30 cellular contexts compared by ENCODE assay signal in the genomic region with DNA sequence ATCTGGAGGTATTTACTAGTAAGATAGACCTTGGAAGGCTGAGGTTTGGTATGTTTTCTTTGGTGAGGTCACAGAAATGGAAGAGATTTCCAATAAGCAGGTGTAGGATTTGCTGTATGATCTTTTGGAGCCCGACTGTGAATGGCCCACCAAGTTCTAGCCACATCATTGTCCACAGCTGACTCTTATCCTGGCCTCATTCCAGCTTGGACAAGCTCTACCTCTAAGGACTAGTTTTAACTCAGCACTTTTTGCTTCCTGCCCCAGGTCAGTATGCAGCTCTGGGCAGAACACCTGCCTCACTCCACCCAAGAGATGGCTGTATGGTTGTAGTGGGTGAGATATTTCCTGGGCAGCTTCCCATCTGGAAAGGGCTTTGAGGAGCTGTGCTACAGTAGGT. TPM values are rescaled to one million over a fixed set of nuclear protein-coding genes. Genes with fewer than 3 reads are reported as not detected.
DNase-seq lines count a peak whose midpoint lies in the region; ATAC-seq and TF ChIP-seq lines count a peak whose summit lies in the region.
"Had no signal": no experiment of that assay in that cellular context is flagged by ENCODE, and none has a peak within 500 bp of the region (broad histone marks: within the 10 kb centered on the region; RNA-seq: fewer than 3 reads in every experiment).

No MANE protein-coding gene starts in this region.

- H3K4me2 ChIP-seq in mesenchymal stem cell (ENCODE audit: low read length, poor library complexity, severe bottlenecking), result no peak overlapping the region

- no peak overlapping the region for H3K4me3 ChIP-seq in MG63
- no peak overlapping the region for H3K4me3 ChIP-seq in astrocyte of the spinal cord (ENCODE audit: low read depth, low read length)
- no peak overlapping the region for H3K4me3 ChIP-seq in mesenchymal stem cell (ENCODE audit: insufficient read depth in 1 of 2, low read depth in 1 of 2, low read length in 2 of 2)
- H3K4me3 ChIP-seq: GM12878, HAP-1, heart right ventricle, Peyer's patch, right atrium auricular region, testis had no signal

- DNase-seq in DMS53 (lab: John Stamatoyannopoulos, UW), result peak; percentile 59
- peak; percentile 24 for DNase-seq in MG63
- DNase-seq in astrocyte of the spinal cord (ENCODE audit: low read depth, low spot score), result peak; percentile 46
- DNase-seq in mesenchymal stem cell, result no peak
- DNase-seq in GM10248 (ENCODE audit: extremely low spot score), result no peak
- no peak for DNase-seq in OCI-M1 (lab: John Stamatoyannopoulos, UW)
- DNase-seq: activated CD4-positive, alpha-beta T cell treated with anti-CD3 and anti-CD28 coated beads, Interleukin-2, amount 10 ng/mL, durations not matched to agents 24 days and 14 days; activated naive CD4-positive, alpha-beta T cell treated with anti-CD3 and anti-CD28 coated beads, Interleukin-2, amount 50 U/mL, for 16 hours; BE2C; DMS79 treated with DMSO at 0.1 percent for 48 hours; foreskin fibroblast; heart right ventricle; naive thymus-derived CD8-positive, alpha-beta T cell; NCI-H1105 treated with DMSO at 0.1 percent for 48 hours; NCI-H2107; Peyer's patch; stimulated activated CD4-positive, alpha-beta T cell treated with anti-CD3 and anti-CD28 coated beads, Interleukin-4, amount 100 ng/mL, for 24 hours; stimulated activated naive CD4-positive, alpha-beta T cell; testis had no signal

- no peaks in the 10 kb centered on the region for H3K36me3 ChIP-seq in MG63
- no peaks in the 10 kb centered on the region for H3K36me3 ChIP-seq in mesenchymal stem cell (ENCODE audit: control insufficient read depth in 1 of 2, insufficient read depth in 2 of 2, low read depth in 1 of 2, low read length in 2 of 2)
- H3K36me3 ChIP-seq: BE2C, HAP-1, heart right ventricle, Peyer's patch, right atrium auricular region had no signal

- CTCF ChIA-PET in GM10248 (lab: Yijun Ruan, JAX), result interaction anchor here (1.9 to 2.3 kb wide), 2 partner anchors 15 to 43 kb away, joined by 6 to 10 read pairs; no protein-coding TSS in a partner anchor

- no peak overlapping the region for H4K91ac ChIP-seq in mesenchymal stem cell (ENCODE audit: low read length)

- H3K79me1 ChIP-seq in mesenchymal stem cell (replicated peaks; ENCODE audit: low read length, poor library complexity, severe bottlenecking), result no peaks in the 10 kb centered on the region

- H3K23ac ChIP-seq in mesenchymal stem cell (ENCODE audit: low read length in 2 of 2), result no peak overlapping the region

- peaks cover 8% of the 10 kb centered on the region for H3K4me1 ChIP-seq in mesenchymal stem cell (ENCODE audit: control insufficient read depth, insufficient read depth, low read depth, low read length)
- H3K4me1 ChIP-seq: BE2C, HAP-1, heart right ventricle, Peyer's patch, right atrium auricular region, testis had no signal

- ATAC-seq in HG02938 (IDR thresholded peaks at IDR 0.05; ENCODE audit: unreplicated experiment) (no peak), SK-N-SH treated with all-trans-retinoic acid at 6 μM for 48 hours (no peak; the same call in 2 of the 3 replicates)
- ATAC-seq: GM12878; heart right ventricle; HepG2; naive thymus-derived CD8-positive, alpha-beta T cell had no signal

- no peak overlapping the region for H3K4ac ChIP-seq in mesenchymal stem cell (ENCODE audit: low read depth in 1 of 2, low read length in 2 of 2)

- H3K27me3 ChIP-seq in MG63 (no peaks in the 10 kb centered on the region), mesenchymal stem cell (ENCODE audit: control insufficient read depth in 1 of 2, insufficient read depth in 1 of 2, low read length in 2 of 2) (no peaks in the 10 kb centered on the region)
- H3K27me3 ChIP-seq: BE2C, Peyer's patch, right atrium auricular region, testis had no signal

- no peak overlapping the region for H2BK5ac ChIP-seq in mesenchymal stem cell (ENCODE audit: low read depth, low read length, poor library complexity, severe bottlenecking)

- no peak overlapping the region for H3K14ac ChIP-seq in mesenchymal stem cell (ENCODE audit: low read length in 2 of 2)

- H4K8ac ChIP-seq in mesenchymal stem cell (ENCODE audit: low read length), result no peak overlapping the region

- H3K9ac ChIP-seq in mesenchymal stem cell (ENCODE audit: low read length), result no peak overlapping the region

- H2BK120ac ChIP-seq in mesenchymal stem cell (ENCODE audit: low read depth, low read length), result no peak overlapping the region

- no peak overlapping the region for H2AFZ ChIP-seq in mesenchymal stem cell (ENCODE audit: low read depth, low read length)

- no peak overlapping the region for H3K18ac ChIP-seq in mesenchymal stem cell (ENCODE audit: low read depth in 1 of 2, low read length in 2 of 2)

- no peak overlapping the region for H2BK15ac ChIP-seq in mesenchymal stem cell (ENCODE audit: low read depth, poor library complexity, severe bottlenecking)

- H3K27ac ChIP-seq in mesenchymal stem cell (ENCODE audit: low read length, poor library complexity, severe bottlenecking), result no peak overlapping the region
- H3K27ac ChIP-seq: heart right ventricle, Peyer's patch, right atrium auricular region, testis had no signal

- TF ChIP-seq CTCF in astrocyte of the spinal cord (IDR thresholded peaks at IDR 0.05; ENCODE audit: low read depth, low read length) (no peak), GM10248 (IDR thresholded peaks at IDR 0.05; ENCODE audit: control extremely low read depth, extremely low read depth, low read depth, missing control alignments) (no peak)

- in situ Hi-C loops in astrocyte of the spinal cord (cut with HindIII; ENCODE audit: low sequenced_read_pairs), result no loop called here

- no peak overlapping the region for H2BK12ac ChIP-seq in mesenchymal stem cell (ENCODE audit: low read length in 2 of 2)

- POLR2A ChIA-PET in GM10248 (lab: Yijun Ruan, JAX), result no interaction called here

- H3K9me3 ChIP-seq in MG63 (no peaks in the 10 kb centered on the region), mesenchymal stem cell (ENCODE audit: control insufficient read depth, low read length) (no peaks in the 10 kb centered on the region)
- H3K9me3 ChIP-seq: BE2C, HAP-1, heart right ventricle, Peyer's patch, right atrium auricular region, testis had no signal

- 83% methylated on average over 1 of the region's 1 CpG for WGBS in mesenchymal stem cell

- peak overlapping the region; percentile 18 for H2AK5ac ChIP-seq in mesenchymal stem cell (ENCODE audit: low read length, severe bottlenecking)

TF ChIP-seq in SK-N-SH treated with all-trans-retinoic acid at 6 μM for 48 hours, 23 proteins besides CTCF, POLR2A, EP300 and RAD21 (continues in another document):
- TF ChIP-seq, protein P1, sequence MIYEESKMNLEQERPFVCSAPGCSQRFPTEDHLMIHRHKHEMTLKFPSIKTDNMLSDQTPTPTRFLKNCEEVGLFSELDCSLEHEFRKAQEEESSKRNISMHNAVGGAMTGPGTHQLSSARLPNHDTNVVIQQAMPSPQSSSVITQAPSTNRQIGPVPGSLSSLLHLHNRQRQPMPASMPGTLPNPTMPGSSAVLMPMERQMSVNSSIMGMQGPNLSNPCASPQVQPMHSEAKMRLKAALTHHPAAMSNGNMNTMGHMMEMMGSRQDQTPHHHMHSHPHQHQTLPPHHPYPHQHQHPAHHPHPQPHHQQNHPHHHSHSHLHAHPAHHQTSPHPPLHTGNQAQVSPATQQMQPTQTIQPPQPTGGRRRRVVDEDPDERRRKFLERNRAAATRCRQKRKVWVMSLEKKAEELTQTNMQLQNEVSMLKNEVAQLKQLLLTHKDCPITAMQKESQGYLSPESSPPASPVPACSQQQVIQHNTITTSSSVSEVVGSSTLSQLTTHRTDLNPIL (CRISPR knock-in tag; IDR thresholded peaks at IDR 0.05; ENCODE audit: low read depth), result no peak
- TF ChIP-seq RARB (CRISPR knock-in tag; IDR thresholded peaks at IDR 0.05) (no peak), ZC3H10 (CRISPR knock-in tag; IDR thresholded peaks at IDR 0.05) (no peak), SNAI2 (CRISPR knock-in tag; IDR thresholded peaks at IDR 0.05) (no peak), ESRRG (CRISPR knock-in tag; IDR thresholded peaks at IDR 0.05) (no peak)
- TF ChIP-seq, protein P2, sequence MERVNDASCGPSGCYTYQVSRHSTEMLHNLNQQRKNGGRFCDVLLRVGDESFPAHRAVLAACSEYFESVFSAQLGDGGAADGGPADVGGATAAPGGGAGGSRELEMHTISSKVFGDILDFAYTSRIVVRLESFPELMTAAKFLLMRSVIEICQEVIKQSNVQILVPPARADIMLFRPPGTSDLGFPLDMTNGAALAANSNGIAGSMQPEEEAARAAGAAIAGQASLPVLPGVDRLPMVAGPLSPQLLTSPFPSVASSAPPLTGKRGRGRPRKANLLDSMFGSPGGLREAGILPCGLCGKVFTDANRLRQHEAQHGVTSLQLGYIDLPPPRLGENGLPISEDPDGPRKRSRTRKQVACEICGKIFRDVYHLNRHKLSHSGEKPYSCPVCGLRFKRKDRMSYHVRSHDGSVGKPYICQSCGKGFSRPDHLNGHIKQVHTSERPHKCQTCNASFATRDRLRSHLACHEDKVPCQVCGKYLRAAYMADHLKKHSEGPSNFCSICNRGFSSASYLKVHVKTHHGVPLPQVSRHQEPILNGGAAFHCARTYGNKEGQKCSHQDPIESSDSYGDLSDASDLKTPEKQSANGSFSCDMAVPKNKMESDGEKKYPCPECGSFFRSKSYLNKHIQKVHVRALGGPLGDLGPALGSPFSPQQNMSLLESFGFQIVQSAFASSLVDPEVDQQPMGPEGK (CRISPR knock-in tag; IDR thresholded peaks at IDR 0.05; ENCODE audit: borderline replicate concordance), result no peak
- TF ChIP-seq, protein P3, sequence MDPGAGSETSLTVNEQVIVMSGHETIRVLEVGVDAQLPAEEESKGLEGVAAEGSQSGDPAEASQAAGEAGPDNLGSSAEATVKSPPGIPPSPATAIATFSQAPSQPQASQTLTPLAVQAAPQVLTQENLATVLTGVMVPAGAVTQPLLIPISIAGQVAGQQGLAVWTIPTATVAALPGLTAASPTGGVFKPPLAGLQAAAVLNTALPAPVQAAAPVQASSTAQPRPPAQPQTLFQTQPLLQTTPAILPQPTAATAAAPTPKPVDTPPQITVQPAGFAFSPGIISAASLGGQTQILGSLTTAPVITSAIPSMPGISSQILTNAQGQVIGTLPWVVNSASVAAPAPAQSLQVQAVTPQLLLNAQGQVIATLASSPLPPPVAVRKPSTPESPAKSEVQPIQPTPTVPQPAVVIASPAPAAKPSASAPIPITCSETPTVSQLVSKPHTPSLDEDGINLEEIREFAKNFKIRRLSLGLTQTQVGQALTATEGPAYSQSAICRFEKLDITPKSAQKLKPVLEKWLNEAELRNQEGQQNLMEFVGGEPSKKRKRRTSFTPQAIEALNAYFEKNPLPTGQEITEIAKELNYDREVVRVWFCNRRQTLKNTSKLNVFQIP (CRISPR knock-in tag; IDR thresholded peaks at IDR 0.05; ENCODE audit: borderline replicate concordance, low read depth), result no peak

RNA-seq across cellular contexts. Expression of a gene that starts 6.1 kb away (rescaled TPM):
- total RNA-seq in MG63 (2014; rRNA removed; shearing (Covaris generic); ENCODE audit: low replicate concordance), result 238 and 337 TPM in 2 replicates
- 36.9 TPM for polyA plus RNA-seq in mesenchymal stem cell (2013, experiment 1 of 2)
- polyA plus RNA-seq in mesenchymal stem cell (2013, experiment 2 of 2), result 36.9 TPM
- total RNA-seq: activated CD4-positive, alpha-beta T cell treated with anti-CD3 and anti-CD28 coated beads, Interleukin-2, amount 10 ng/mL, durations not matched to agents 24 days and 14 days; naive thymus-derived CD8-positive, alpha-beta T cell; Peyer's patch; T-helper 2 cell treated with Interferon-gamma antibody and Interleukin-4, amounts not matched to agents 100 ng/mL and 5 ng/mL, for 36 hours had no signal
- polyA plus RNA-seq: naive thymus-derived CD8-positive, alpha-beta T cell had no signal

RNA-seq across cellular contexts. Expression of a gene that starts 20.2 kb away (rescaled TPM):
- total RNA-seq in MG63 (2014; rRNA removed; shearing (Covaris generic); ENCODE audit: low replicate concordance), result 1.0 and 1.6 TPM in 2 replicates
- not detected for polyA plus RNA-seq in mesenchymal stem cell (2013, experiment 1 of 2)
- 0.10 TPM for polyA plus RNA-seq in mesenchymal stem cell (2013, experiment 2 of 2)
- total RNA-seq: epithelial cell of proximal tubule; HepG2; naive thymus-derived CD8-positive, alpha-beta T cell; osteoblast; right atrium auricular region; T-helper 2 cell treated with Interferon-gamma antibody and Interleukin-4, amounts not matched to agents 100 ng/mL and 5 ng/mL, for 36 hours had no signal
- polyA plus RNA-seq: HepG2; naive thymus-derived CD8-positive, alpha-beta T cell had no signal

RNA-seq across cellular contexts. Expression of a gene that starts 57.7 kb away (rescaled TPM):
- 0.13 TPM in 1 of 2 replicates, not detected in the other for total RNA-seq in MG63 (2014; rRNA removed; shearing (Covaris generic); ENCODE audit: low replicate concordance)
- polyA plus RNA-seq in mesenchymal stem cell (2013, experiment 1 of 2), result 0.26 TPM
- polyA plus RNA-seq in mesenchymal stem cell (2013, experiment 2 of 2), result 0.14 TPM
- total RNA-seq: heart right ventricle, HepG2, mesenteric fat pad, NCI-H460, osteoblast, Peyer's patch, right atrium auricular region had no signal

Comparison
In these comparisons a context has a peak if more than half of its experiments do, and no peak if none do; other contexts are left out.
1. DNase-seq: peak in DMS53 (single experiment), MG63 (single experiment) and astrocyte of the spinal cord (single experiment); none in mesenchymal stem cell (single experiment), GM10248 (single experiment) and OCI-M1 (single experiment).